ENCODE assay signal across 19 cellular contexts in genomic region chr4:8762356-8762755, GRCh38.
"Had no signal": no experiment of that assay in that cellular context is flagged by ENCODE, and none has a peak within 500 bp of the region (broad histone marks: within the 10 kb centered on the region; RNA-seq: fewer than 3 reads in every experiment).

No MANE protein-coding gene starts in this region.

- H3K9ac ChIP-seq: SK-N-SH had no signal

- H3K4me2 ChIP-seq: SK-N-SH had no signal

- H3K4me3 ChIP-seq: body of pancreas, psoas muscle, thyroid gland, vagina had no signal

- H3K4me1 ChIP-seq: body of pancreas, foreskin keratinocyte, psoas muscle, thyroid gland, vagina had no signal

- H3K27ac ChIP-seq: body of pancreas, foreskin keratinocyte, psoas muscle, thyroid gland, vagina had no signal

- H3K9me3 ChIP-seq: body of pancreas, psoas muscle, SK-N-SH, thyroid gland, vagina had no signal

- DNase-seq: activated CD4-positive, CD25-positive, alpha-beta regulatory T cell treated with anti-CD3 and anti-CD28 coated beads, Interleukin-2, amount 50 U/mL, for 72 hours; activated naive CD4-positive, alpha-beta T cell treated with anti-CD3 and anti-CD28 coated beads, Interleukin-2, amount 10 ng/mL, durations not matched to agents 7 days and 5 days; activated T-cell treated with anti-CD3 and anti-CD28 coated beads for 4 hours; amniotic stem cell; central memory CD4-positive, alpha-beta T cell; cortex of kidney; effector CD8-positive, alpha-beta T cell; foreskin keratinocyte; immature natural killer cell; nephron progenitor cell; SK-N-SH; stimulated activated CD4-positive, alpha-beta T cell treated with anti-CD3 and anti-CD28 coated beads, Interleukin-4, amount 100 ng/mL, for 1 hour; stimulated activated naive B cell treated with anti-CD40 and anti-IgM and Interleukin-4, amounts not matched to agents 10 μg/mL and 1 μg/mL and 100 μg/mL, for 72 hours; T-cell; T1000; thyroid gland had no signal

- H3K36me3 ChIP-seq: thyroid gland, vagina had no signal

- ATAC-seq: body of pancreas; foreskin keratinocyte; psoas muscle; stimulated activated naive B cell treated with anti-CD40 and anti-IgM and Interleukin-4, amounts not matched to agents 10 μg/mL and 1 μg/mL and 100 μg/mL, for 72 hours; T-cell had no signal

- H3K27me3 ChIP-seq: body of pancreas, foreskin keratinocyte, thyroid gland, vagina had no signal
